In the genomic region with DNA sequence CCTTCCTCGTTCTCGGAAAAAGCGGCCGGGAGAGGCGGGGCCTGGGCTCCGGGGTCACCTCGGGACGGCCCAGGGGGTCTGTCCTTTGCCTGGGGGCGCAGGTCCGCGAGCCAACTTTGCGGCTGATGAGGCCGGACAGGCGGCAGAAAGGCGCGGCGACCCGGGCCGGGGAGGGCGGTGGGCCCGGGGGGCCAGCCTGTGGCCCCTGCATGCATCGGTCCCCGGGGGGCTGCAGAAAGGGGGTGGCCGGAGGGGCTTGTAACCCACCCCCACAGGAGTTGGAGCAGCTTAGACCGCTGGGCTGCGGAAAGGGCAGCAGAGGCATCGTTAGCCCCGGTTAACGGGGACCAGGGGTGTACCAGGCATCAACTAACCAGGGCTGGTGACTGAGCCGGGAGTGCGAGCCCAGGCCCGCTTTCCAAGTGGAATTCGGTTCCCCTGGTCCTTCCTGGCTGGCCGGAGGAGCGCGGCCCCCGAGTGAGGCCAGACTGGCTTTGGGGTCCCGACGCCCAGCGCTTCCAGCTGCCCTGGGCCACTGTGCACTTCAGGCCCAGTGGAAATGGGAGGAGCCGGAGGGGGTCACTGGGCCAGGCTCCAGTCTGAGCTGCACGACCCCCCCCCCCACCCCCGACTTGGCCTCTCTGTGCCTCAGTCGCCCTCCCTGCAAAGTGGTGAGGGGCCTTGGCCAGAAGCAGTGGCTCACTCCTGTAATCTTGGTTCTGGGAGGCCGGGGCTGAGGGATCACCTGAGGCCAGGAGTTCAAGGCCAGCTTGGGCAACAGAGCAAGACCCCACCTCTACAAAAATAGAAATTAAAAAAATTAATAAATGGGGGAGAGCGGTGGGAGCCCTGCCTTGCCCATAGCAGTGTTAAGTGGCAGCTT, we compare ENCODE assay signal across 1 cellular context.
TF ChIP-seq lines count a peak whose summit lies in the region.

No MANE protein-coding gene starts in this region.

TF ChIP-seq in K562, 482 proteins besides CTCF, POLR2A, EP300 and RAD21 (continued from another document):
- TF ChIP-seq, protein P1, sequence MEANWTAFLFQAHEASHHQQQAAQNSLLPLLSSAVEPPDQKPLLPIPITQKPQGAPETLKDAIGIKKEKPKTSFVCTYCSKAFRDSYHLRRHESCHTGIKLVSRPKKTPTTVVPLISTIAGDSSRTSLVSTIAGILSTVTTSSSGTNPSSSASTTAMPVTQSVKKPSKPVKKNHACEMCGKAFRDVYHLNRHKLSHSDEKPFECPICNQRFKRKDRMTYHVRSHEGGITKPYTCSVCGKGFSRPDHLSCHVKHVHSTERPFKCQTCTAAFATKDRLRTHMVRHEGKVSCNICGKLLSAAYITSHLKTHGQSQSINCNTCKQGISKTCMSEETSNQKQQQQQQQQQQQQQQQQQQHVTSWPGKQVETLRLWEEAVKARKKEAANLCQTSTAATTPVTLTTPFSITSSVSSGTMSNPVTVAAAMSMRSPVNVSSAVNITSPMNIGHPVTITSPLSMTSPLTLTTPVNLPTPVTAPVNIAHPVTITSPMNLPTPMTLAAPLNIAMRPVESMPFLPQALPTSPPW (CRISPR knock-in tag; IDR thresholded peaks at IDR 0.05) = peak; percentile 13; the same call in 1 of the 2 replicates
- TF ChIP-seq ZNF263 (CRISPR knock-in tag; IDR thresholded peaks at IDR 0.05; ENCODE audit: borderline replicate concordance) (peak; percentile 13; the same call in 1 of the 2 replicates), CGGBP1 (CRISPR knock-in tag; IDR thresholded peaks at IDR 0.05) (no peak), ZNF121 (CRISPR knock-in tag; conservative IDR thresholded peaks at IDR 0.05) (no peak), ATF3 (IDR thresholded peaks at IDR 0.05) (no peak), ATF3 (CRISPR knock-in tag; conservative IDR thresholded peaks at IDR 0.05) (no peak)
